ENCODE assay signal across 1 cellular context in genomic region chr1:151944110-151944858, GRCh38.
TF ChIP-seq lines count a peak whose summit lies in the region.

No MANE protein-coding gene starts in this region.

TF ChIP-seq in SK-N-SH treated with all-trans-retinoic acid at 6 μM for 48 hours, 23 proteins besides CTCF, POLR2A, EP300 and RAD21 (continued from another document):
- TF ChIP-seq, protein P1, sequence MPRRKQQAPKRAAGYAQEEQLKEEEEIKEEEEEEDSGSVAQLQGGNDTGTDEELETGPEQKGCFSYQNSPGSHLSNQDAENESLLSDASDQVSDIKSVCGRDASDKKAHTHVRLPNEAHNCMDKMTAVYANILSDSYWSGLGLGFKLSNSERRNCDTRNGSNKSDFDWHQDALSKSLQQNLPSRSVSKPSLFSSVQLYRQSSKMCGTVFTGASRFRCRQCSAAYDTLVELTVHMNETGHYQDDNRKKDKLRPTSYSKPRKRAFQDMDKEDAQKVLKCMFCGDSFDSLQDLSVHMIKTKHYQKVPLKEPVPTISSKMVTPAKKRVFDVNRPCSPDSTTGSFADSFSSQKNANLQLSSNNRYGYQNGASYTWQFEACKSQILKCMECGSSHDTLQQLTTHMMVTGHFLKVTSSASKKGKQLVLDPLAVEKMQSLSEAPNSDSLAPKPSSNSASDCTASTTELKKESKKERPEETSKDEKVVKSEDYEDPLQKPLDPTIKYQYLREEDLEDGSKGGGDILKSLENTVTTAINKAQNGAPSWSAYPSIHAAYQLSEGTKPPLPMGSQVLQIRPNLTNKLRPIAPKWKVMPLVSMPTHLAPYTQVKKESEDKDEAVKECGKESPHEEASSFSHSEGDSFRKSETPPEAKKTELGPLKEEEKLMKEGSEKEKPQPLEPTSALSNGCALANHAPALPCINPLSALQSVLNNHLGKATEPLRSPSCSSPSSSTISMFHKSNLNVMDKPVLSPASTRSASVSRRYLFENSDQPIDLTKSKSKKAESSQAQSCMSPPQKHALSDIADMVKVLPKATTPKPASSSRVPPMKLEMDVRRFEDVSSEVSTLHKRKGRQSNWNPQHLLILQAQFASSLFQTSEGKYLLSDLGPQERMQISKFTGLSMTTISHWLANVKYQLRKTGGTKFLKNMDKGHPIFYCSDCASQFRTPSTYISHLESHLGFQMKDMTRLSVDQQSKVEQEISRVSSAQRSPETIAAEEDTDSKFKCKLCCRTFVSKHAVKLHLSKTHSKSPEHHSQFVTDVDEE (CRISPR knock-in tag; IDR thresholded peaks at IDR 0.05): no peak
- no peak for TF ChIP-seq ZNF565 (CRISPR knock-in tag; conservative IDR thresholded peaks at IDR 0.05; ENCODE audit: low read depth)
- TF ChIP-seq ZNF70 (CRISPR knock-in tag; IDR thresholded peaks at IDR 0.05): no peak
- no peak for TF ChIP-seq ISL1 (CRISPR knock-in tag; IDR thresholded peaks at IDR 0.05)
- TF ChIP-seq CSDC2 (CRISPR knock-in tag; IDR thresholded peaks at IDR 0.05): no peak
- no peak for TF ChIP-seq CSRNP3 (CRISPR knock-in tag; IDR thresholded peaks at IDR 0.05)
- TF ChIP-seq TOX (CRISPR knock-in tag; IDR thresholded peaks at IDR 0.05; ENCODE audit: borderline replicate concordance): no peak
